In genomic region chr11:99199336-99199735, GRCh38 we compare ENCODE assay signal across 18 cellular contexts.
DNase-seq lines count a peak whose midpoint lies in the region; ATAC-seq and TF ChIP-seq lines count a peak whose summit lies in the region.
"Had no signal": no experiment of that assay in that cellular context is flagged by ENCODE, and none has a peak within 500 bp of the region (broad histone marks: within the 10 kb centered on the region; RNA-seq: fewer than 3 reads in every experiment).

No MANE protein-coding gene starts in this region.

- no peak overlapping the region for H2BK120ac ChIP-seq in trophoblast cell (ENCODE audit: insufficient read depth, low read length, poor library complexity)

- no peak overlapping the region for H3K18ac ChIP-seq in trophoblast cell (ENCODE audit: low read length)

- H3K9me3 ChIP-seq in trophoblast cell (ENCODE audit: insufficient read depth, low read depth, low read length) = no peaks in the 10 kb centered on the region
- no peaks in the 10 kb centered on the region for H3K9me3 ChIP-seq in testis
- H3K9me3 ChIP-seq in WERI-Rb-1 (ENCODE audit: severe bottlenecking) = no peaks in the 10 kb centered on the region
- H3K9me3 ChIP-seq: vagina had no signal

- H3K79me2 ChIP-seq in trophoblast cell (ENCODE audit: control insufficient read depth, insufficient read depth, low read length, poor library complexity) = no peaks in the 10 kb centered on the region

- H4K91ac ChIP-seq in trophoblast cell (ENCODE audit: low read depth, low read length) = no peak overlapping the region

- H3K9ac ChIP-seq in trophoblast cell (ENCODE audit: low read length) = no peak overlapping the region

- WGBS in trophoblast cell (ENCODE audit: extremely low coverage, insufficient coverage, insufficient read length) = no CpG with 5 or more reads among the region's 3 CpGs
- 63 to 69% methylated on average over 3 of the region's 3 CpGs for WGBS in testis, 2 donors

- ATAC-seq in GM21528 (IDR thresholded peaks at IDR 0.05; ENCODE audit: low FRiP score, unreplicated experiment) = no peak
- ATAC-seq: natural killer cell, PC-3 had no signal

- intact Hi-C loops in testis (cut with DNase I; ENCODE audit: low total_unique reads) = no loop called here

- no peaks in the 10 kb centered on the region for H3K4me1 ChIP-seq in trophoblast cell (ENCODE audit: control insufficient read depth in 1 of 2, insufficient read depth in 2 of 2, low read length in 2 of 2)
- H3K4me1 ChIP-seq in testis = no peaks in the 10 kb centered on the region
- H3K4me1 ChIP-seq: vagina had no signal

- H4K12ac ChIP-seq in trophoblast cell (ENCODE audit: low read depth, low read length) = no peak overlapping the region

- no peaks in the 10 kb centered on the region for H3K79me1 ChIP-seq in trophoblast cell (ENCODE audit: low read length)

- H2BK12ac ChIP-seq in trophoblast cell (ENCODE audit: low read length) = no peak overlapping the region

- H4K8ac ChIP-seq in trophoblast cell (ENCODE audit: low read depth, low read length) = no peak overlapping the region

- H2BK5ac ChIP-seq in trophoblast cell (ENCODE audit: low read depth, low read length, poor library complexity) = no peak overlapping the region

- no peak overlapping the region for H2AFZ ChIP-seq in trophoblast cell (ENCODE audit: insufficient read depth, low read length, poor library complexity)

- H3K36me3 ChIP-seq in trophoblast cell (ENCODE audit: control insufficient read depth in 1 of 2, insufficient read depth in 2 of 2, low read length in 2 of 2) (no peaks in the 10 kb centered on the region), testis (ENCODE audit: low read depth, missing control alignments) (no peaks in the 10 kb centered on the region), WERI-Rb-1 (no peaks in the 10 kb centered on the region)
- H3K36me3 ChIP-seq: vagina had no signal

- H3K23ac ChIP-seq in trophoblast cell (ENCODE audit: low read length) = peak overlapping the region; percentile 2

- TF ChIP-seq CTCF in cardiac fibroblast (IDR thresholded peaks at IDR 0.05; ENCODE audit: low read depth, low read length) (no peak), testis (IDR thresholded peaks at IDR 0.05) (no peak), WERI-Rb-1 (IDR thresholded peaks at IDR 0.05; ENCODE audit: low read depth, low read length) (no peak)

- no peak overlapping the region for H2AK5ac ChIP-seq in trophoblast cell (ENCODE audit: low read length)

- no peak for TF ChIP-seq POLR2A in testis (IDR thresholded peaks at IDR 0.05)

- no peak overlapping the region for H3K4ac ChIP-seq in trophoblast cell (ENCODE audit: low read depth, low read length)

- DNase-seq in G401 (ENCODE audit: low spot score) (peak; percentile 9), NCI-H2171 treated with DMSO at 0.1 percent for 48 hours (lab: John Stamatoyannopoulos, UW) (peak; percentile 34), cardiac fibroblast (ENCODE audit: low read depth in 2 of 2) (peak; percentile 4 to 14), trophoblast cell (no peak), testis (no peak), WERI-Rb-1 (no peak)
- DNase-seq in stimulated activated CD4-positive, alpha-beta T cell treated with anti-CD3 and anti-CD28 coated beads, Interleukin-2, amount 100 ng/mL, for 48 hours = no peak
- DNase-seq: activated CD4-positive, alpha-beta T cell treated with anti-CD3 and anti-CD28 coated beads, Interleukin-2, amount 50 U/mL, for 1 hour; activated naive CD4-positive, alpha-beta T cell; activated T-cell treated with anti-CD3 and anti-CD28 coated beads for 4 hours; EL; glutamatergic neuron; natural killer cell; PC-3 had no signal

- H3K14ac ChIP-seq in trophoblast cell (ENCODE audit: low read length) = no peak overlapping the region

- H3K4me3 ChIP-seq in cardiac fibroblast (replicated peaks in 1 of 2; ENCODE audit: low read depth in 2 of 2, low read length in 2 of 2) (no peak overlapping the region), trophoblast cell (ENCODE audit: low read depth, low read length) (no peak overlapping the region), testis (no peak overlapping the region), WERI-Rb-1 (ENCODE audit: low read depth, low read length) (no peak overlapping the region)
- H3K4me3 ChIP-seq: dorsolateral prefrontal cortex, lung, vagina had no signal

- H3K27me3 ChIP-seq in trophoblast cell (ENCODE audit: insufficient read depth, low read length) (no peaks in the 10 kb centered on the region), testis (no peaks in the 10 kb centered on the region), WERI-Rb-1 (ENCODE audit: insufficient read depth, low read depth, severe bottlenecking) (no peaks in the 10 kb centered on the region)
- H3K27me3 ChIP-seq: dorsolateral prefrontal cortex, vagina had no signal

- in situ Hi-C loops in G401 (cut with HindIII; ENCODE audit: low sequenced_read_pairs) = no loop called here

- H3K27ac ChIP-seq in trophoblast cell (ENCODE audit: low read depth, low read length) (no peak overlapping the region), testis (no peak overlapping the region), WERI-Rb-1 (no peak overlapping the region)
- H3K27ac ChIP-seq: dorsolateral prefrontal cortex, vagina had no signal

- H3K4me2 ChIP-seq in trophoblast cell (ENCODE audit: low read length) = no peak overlapping the region

Comparison
In these comparisons a context has a peak if more than half of its experiments do, and no peak if none do; other contexts are left out.
1. DNase-seq: peak in G401 (single experiment), NCI-H2171 treated with DMSO at 0.1 percent for 48 hours (single experiment) and cardiac fibroblast (2 of 2); none in trophoblast cell (0 of 2), testis (single experiment), WERI-Rb-1 (single experiment) and stimulated activated CD4-positive, alpha-beta T cell treated with anti-CD3 and anti-CD28 coated beads, Interleukin-2, amount 100 ng/mL, for 48 hours (0 of 2).